Comparison of ENCODE assay signal across 8 cellular contexts in genomic region chr6:156719720-156720563, GRCh38. TPM values are rescaled to one million over a fixed set of nuclear protein-coding genes. Genes with fewer than 3 reads are reported as not detected.
A peak's percentile ranks its signal among the peaks of the same experiment; 100 is the strongest.
DNase-seq lines count a peak whose midpoint lies in the region; TF ChIP-seq lines count a peak whose summit lies in the region.

No MANE protein-coding gene starts in this region.

- no peak overlapping the region for H4K5ac ChIP-seq in H9 (ENCODE audit: insufficient read length, low read depth, low read length)

- H2BK5ac ChIP-seq in H9 (ENCODE audit: insufficient read length, low read length) = no peak overlapping the region

- no peak overlapping the region for H3K27ac ChIP-seq in H9 (ENCODE audit: insufficient read length, low read depth, low read length)

- no peak for TF ChIP-seq CTCF in H9 (conservative IDR thresholded peaks at IDR 0.05)

- H2BK15ac ChIP-seq in H9 (ENCODE audit: low read depth, low read length) = no peak overlapping the region

- peaks cover 28 to 41% of the 10 kb centered on the region in 2 experiments for H3K4me1 Mint-ChIP-seq in H9

- H2BK120ac ChIP-seq in H9 (ENCODE audit: low read depth, low read length, poor library complexity, severe bottlenecking) = no peak overlapping the region

- H3K4ac ChIP-seq in H9 (ENCODE audit: low read depth, low read length) = no peak overlapping the region

- no peak overlapping the region for H2AK5ac ChIP-seq in H9 (ENCODE audit: insufficient read length, low read length)

- H3K79me1 ChIP-seq in H9 (ENCODE audit: insufficient read depth, low read depth, low read length, poor library complexity, severe bottlenecking) = no peaks in the 10 kb centered on the region

- H3T11ph ChIP-seq in H9 (ENCODE audit: low read length) = no peak overlapping the region

- peak overlapping the region; percentile 62; the same call in 1 of the 2 replicates for H3K14ac ChIP-seq in H9 (ENCODE audit: insufficient read depth, low read length)

- H3K4me2 ChIP-seq in H9 (ENCODE audit: insufficient read depth, insufficient read length, low read length) = no peak overlapping the region

- no peak overlapping the region for H4K8ac ChIP-seq in H9 (replicated peaks; ENCODE audit: insufficient read length, low read depth, low read length)

- H3K56ac ChIP-seq in H9 (ENCODE audit: insufficient read length, low read depth, low read length) = no peak overlapping the region

- no peak overlapping the region for H2BK20ac ChIP-seq in H9 (ENCODE audit: low read depth, low read length, poor library complexity, severe bottlenecking)

- H4K20me1 ChIP-seq in H9 (ENCODE audit: control insufficient read depth, insufficient read depth, insufficient read length) = no peaks in the 10 kb centered on the region

- peak overlapping the region; percentile 51 for H2AFZ ChIP-seq in H9 (ENCODE audit: low read length)

- H3K79me2 ChIP-seq in H9 (ENCODE audit: insufficient read depth, low read length) = no peaks in the 10 kb centered on the region

- peak overlapping the region; percentile 81 to 97 (median 93); a peak in 5 of 7 replicates for H3K27ac Mint-ChIP-seq in H9

- no peak overlapping the region for H4K91ac ChIP-seq in H9 (ENCODE audit: insufficient read length, low read depth, low read length)

- no peaks in the 10 kb centered on the region for H3K27me3 ChIP-seq in H9 (ENCODE audit: insufficient read depth, low read length)

- H3K9ac ChIP-seq in H9 (ENCODE audit: extremely low read depth, insufficient read length, low read length) = no peak overlapping the region

- H3K18ac ChIP-seq in H9 (ENCODE audit: insufficient read length, low read depth, low read length) = peak overlapping the region; percentile 18

- DNase-seq in GM04503 (ENCODE audit: low read depth) = peak; percentile 46
- DNase-seq in H9 = peak; percentile 65
- DNase-seq in MV-4-11 (lab: John Stamatoyannopoulos, UW) = peak; percentile 90
- peak; percentile 18 to 47 for DNase-seq in activated CD8-positive, alpha-beta memory T cell treated with anti-CD3 and anti-CD28 coated beads for 1 hour (ENCODE audit: extremely low read depth in 1 of 2, low read depth in 1 of 2)
- peak; percentile 63 for DNase-seq in effector CD4-positive, alpha-beta T cell
- peak; percentile 97 for DNase-seq in mesenteric fat pad (ENCODE audit: low spot score)
- DNase-seq in stimulated activated CD8-positive, alpha-beta memory T cell treated with anti-CD3 and anti-CD28 coated beads, Interleukin-15, amount 100 ng/mL, for 1 hour (ENCODE audit: low read depth) = peak; percentile 14
- DNase-seq in NCI-H524 (lab: John Stamatoyannopoulos, UW) = no peak

- H3K23me2 ChIP-seq in H9 (ENCODE audit: insufficient read length, low read depth, low read length, poor library complexity, severe bottlenecking) = no peaks in the 10 kb centered on the region

- WGBS in H9 (ENCODE audit: extremely low coverage, insufficient read length, low lambda C conversion rate) = no CpG with 5 or more reads among the region's 50 CpGs

- H3K36me3 Mint-ChIP-seq in H9 (ENCODE audit: insufficient read depth in 1 of 3, low read depth in 3 of 3) = peaks cover 0 to 15% (median 0%) of the 10 kb centered on the region in 3 experiments; a peak in 3 of 7 replicates

- H2BK12ac ChIP-seq in H9 (ENCODE audit: insufficient read length, low read depth, low read length) = no peak overlapping the region

- no peak overlapping the region for H3K23ac ChIP-seq in H9 (ENCODE audit: insufficient read length, low read depth, low read length)

- no peaks in the 10 kb centered on the region for H3K9me3 ChIP-seq in H9 (ENCODE audit: control insufficient read depth, low read depth, low read length)

- peaks cover 7% of the 10 kb centered on the region; the same call in 1 of the 2 replicates for H3K4me1 ChIP-seq in H9 (ENCODE audit: insufficient read depth, low read length)

- H3K9me3 Mint-ChIP-seq in H9 = peaks cover 3 to 4% of the 10 kb centered on the region in 2 experiments; a peak in 3 of 5 replicates

- peak overlapping the region in 1 of 2 experiments; percentile 55; a peak in 3 of 5 replicates for H3K4me3 Mint-ChIP-seq in H9

- no peaks in the 10 kb centered on the region; the same call in none of the 2 replicates for H3K27me3 Mint-ChIP-seq in H9 (ENCODE audit: low read depth)

RNA-seq across cellular contexts. Expression of gene ARID1B, which starts 57.2 kb away (rescaled TPM):
- total RNA-seq in H9 (2021) (86.2 and 88.2 TPM in 2 replicates), mesenteric fat pad (87.4 TPM)

Comparison
In these comparisons a context has a peak if more than half of its experiments do, and no peak if none do; other contexts are left out.
1. DNase-seq: peak in GM04503 (single experiment), H9 (single experiment), MV-4-11 (single experiment), activated CD8-positive, alpha-beta memory T cell treated with anti-CD3 and anti-CD28 coated beads for 1 hour (2 of 2), effector CD4-positive, alpha-beta T cell (single experiment), mesenteric fat pad (single experiment) and stimulated activated CD8-positive, alpha-beta memory T cell treated with anti-CD3 and anti-CD28 coated beads, Interleukin-15, amount 100 ng/mL, for 1 hour (single experiment); none in NCI-H524 (0 of 2).